In genomic region chr5:176788091-176788490, GRCh38 we compare ENCODE assay signal across 14 cellular contexts. TPM values are rescaled to one million over a fixed set of nuclear protein-coding genes. Genes with fewer than 3 reads are reported as not detected.
DNase-seq lines count a peak whose midpoint lies in the region; TF ChIP-seq lines count a peak whose summit lies in the region.
"Had no signal": no experiment of that assay in that cellular context is flagged by ENCODE, and none has a peak within 500 bp of the region (broad histone marks: within the 10 kb centered on the region; RNA-seq: fewer than 3 reads in every experiment).

No MANE protein-coding gene starts in this region.

- TF ChIP-seq CTCF in Calu3 (IDR thresholded peaks at IDR 0.05; ENCODE audit: unreplicated experiment) (no peak), epithelial cell of esophagus (IDR thresholded peaks at IDR 0.05; ENCODE audit: insufficient read depth, low read depth, low read length, missing control alignments) (no peak)

- no peak overlapping the region for H3K23ac ChIP-seq in mesendoderm (ENCODE audit: low read length)

- H3K4me1 Mint-ChIP-seq in Calu3 (ENCODE audit: low read depth, unreplicated experiment): peaks cover 42% of the 10 kb centered on the region
- no peaks in the 10 kb centered on the region for H3K4me1 Mint-ChIP-seq in activated naive CD4-positive, alpha-beta T cell treated with anti-CD3 and anti-CD28 coated beads, Interleukin-2, amount 10 ng/mL, durations not matched to agents 7 days and 5 days

- no peak overlapping the region for H2BK5ac ChIP-seq in mesendoderm (ENCODE audit: low read length)

- no peak overlapping the region for H4K5ac ChIP-seq in mesendoderm (ENCODE audit: low read length)

- no peak overlapping the region for H3K56ac ChIP-seq in mesendoderm (ENCODE audit: low read length)

- DNase-seq in Calu3 (peak; percentile 47), H7 (peak; percentile 54), epithelial cell of esophagus (ENCODE audit: low read depth) (peak; percentile 37), mesendoderm (peak; percentile 50), HuH-7.5 (ENCODE audit: low spot score) (no peak), caudate nucleus (lab: John Stamatoyannopoulos, UW) (no peak), SJCRH30 (no peak)
- DNase-seq in activated naive CD4-positive, alpha-beta T cell treated with anti-CD3 and anti-CD28 coated beads, Interleukin-2, amount 10 ng/mL, durations not matched to agents 7 days and 5 days: no peak
- DNase-seq: ACHN; CD4-positive, CD25-positive, alpha-beta regulatory T cell; DMS79; GM23248 had no signal

- no peak overlapping the region for H3K18ac ChIP-seq in mesendoderm (ENCODE audit: low read length)

- intact Hi-C loops in Calu3 (cut with micrococcal nuclease; ENCODE audit: unreplicated experiment): no loop called here

- H3K4me3 Mint-ChIP-seq in Calu3 (ENCODE audit: low read depth, unreplicated experiment): no peak overlapping the region
- no peak overlapping the region for H3K4me3 Mint-ChIP-seq in activated naive CD4-positive, alpha-beta T cell treated with anti-CD3 and anti-CD28 coated beads, Interleukin-2, amount 10 ng/mL, durations not matched to agents 7 days and 5 days
- H3K4me3 Mint-ChIP-seq: CD4-positive, CD25-positive, alpha-beta regulatory T cell had no signal

- peaks cover 16% of the 10 kb centered on the region for H3K4me1 ChIP-seq in mesendoderm (ENCODE audit: control insufficient read depth, low read depth, low read length)
- no peaks in the 10 kb centered on the region for H3K4me1 ChIP-seq in SJCRH30
- H3K4me1 ChIP-seq: HAP-1 had no signal

- no peaks in the 10 kb centered on the region for H3K9me3 ChIP-seq in SJCRH30 (replicated peaks)
- H3K9me3 ChIP-seq: BLaER1 treated with 17β-estradiol and CSF1 and Interleukin-3, amounts not matched to agents 10 nM and 100 nM; HAP-1 had no signal

- H3K4ac ChIP-seq in mesendoderm (ENCODE audit: low read depth, low read length): no peak overlapping the region

- no peaks in the 10 kb centered on the region for H3K36me3 Mint-ChIP-seq in Calu3 (ENCODE audit: insufficient read depth, unreplicated experiment)
- H3K36me3 Mint-ChIP-seq in activated naive CD4-positive, alpha-beta T cell treated with anti-CD3 and anti-CD28 coated beads, Interleukin-2, amount 10 ng/mL, durations not matched to agents 7 days and 5 days: no peaks in the 10 kb centered on the region
- H3K36me3 Mint-ChIP-seq: CD4-positive, CD25-positive, alpha-beta regulatory T cell had no signal

- no peak overlapping the region for H2BK120ac ChIP-seq in mesendoderm (ENCODE audit: low read depth, low read length)

- H3K79me1 ChIP-seq in mesendoderm (ENCODE audit: low read length): no peaks in the 10 kb centered on the region

- no peak overlapping the region for H3K9ac ChIP-seq in mesendoderm (ENCODE audit: low read length)
- H3K9ac ChIP-seq: BLaER1 treated with 17β-estradiol and CSF1 and Interleukin-3, amounts not matched to agents 10 nM and 100 nM; GM23248 had no signal

- no peak overlapping the region for H3K4me2 ChIP-seq in mesendoderm (ENCODE audit: low read length)

- peak overlapping the region; percentile 3 for H3K27ac Mint-ChIP-seq in Calu3 (ENCODE audit: unreplicated experiment)
- no peak overlapping the region for H3K27ac Mint-ChIP-seq in activated naive CD4-positive, alpha-beta T cell treated with anti-CD3 and anti-CD28 coated beads, Interleukin-2, amount 10 ng/mL, durations not matched to agents 7 days and 5 days
- H3K27ac Mint-ChIP-seq: CD4-positive, CD25-positive, alpha-beta regulatory T cell had no signal

- H3K79me2 ChIP-seq in mesendoderm (ENCODE audit: control insufficient read depth, insufficient read depth, low read length): no peaks in the 10 kb centered on the region

- no peak overlapping the region for H3K4me3 ChIP-seq in H7 (ENCODE audit: insufficient read depth, low read depth, low read length)
- H3K4me3 ChIP-seq in epithelial cell of esophagus (ENCODE audit: low read length): no peak overlapping the region
- no peak overlapping the region for H3K4me3 ChIP-seq in mesendoderm (ENCODE audit: low read length)
- no peak overlapping the region for H3K4me3 ChIP-seq in SJCRH30
- H3K4me3 ChIP-seq: BLaER1 treated with 17β-estradiol and CSF1 and Interleukin-3, amounts not matched to agents 10 nM and 100 nM; GM23248; HAP-1 had no signal

- H3K27ac ChIP-seq in mesendoderm (ENCODE audit: low read depth, low read length) (no peak overlapping the region), caudate nucleus (ENCODE audit: low read depth, low read length) (no peak overlapping the region), SJCRH30 (no peak overlapping the region)
- H3K27ac ChIP-seq: BLaER1 treated with 17β-estradiol and CSF1 and Interleukin-3, amounts not matched to agents 10 nM and 100 nM; GM23248 had no signal

- no TSS peak for BruUV-seq in Calu3 (replicated peaks; lab: Mats Ljungman, UMichigan)

- H3K9me3 Mint-ChIP-seq in Calu3 (ENCODE audit: low read depth, unreplicated experiment): no peaks in the 10 kb centered on the region
- no peaks in the 10 kb centered on the region for H3K9me3 Mint-ChIP-seq in activated naive CD4-positive, alpha-beta T cell treated with anti-CD3 and anti-CD28 coated beads, Interleukin-2, amount 10 ng/mL, durations not matched to agents 7 days and 5 days

- H3K36me3 ChIP-seq in H7 (replicated peaks; ENCODE audit: control insufficient read depth, insufficient read depth, low read length) (no peaks in the 10 kb centered on the region), mesendoderm (ENCODE audit: control insufficient read depth, insufficient read depth, low read length) (no peaks in the 10 kb centered on the region), SJCRH30 (no peaks in the 10 kb centered on the region)
- H3K36me3 ChIP-seq: BLaER1 treated with 17β-estradiol and CSF1 and Interleukin-3, amounts not matched to agents 10 nM and 100 nM; HAP-1 had no signal

- H3K27me3 ChIP-seq in H7 (ENCODE audit: control insufficient read depth, insufficient read depth, low read length): peaks cover 2% of the 10 kb centered on the region; the same call in 1 of the 2 replicates
- no peaks in the 10 kb centered on the region for H3K27me3 ChIP-seq in mesendoderm (ENCODE audit: insufficient read depth, low read length, poor library complexity)
- H3K27me3 ChIP-seq in SJCRH30: peaks cover 12% of the 10 kb centered on the region

- H3K27me3 Mint-ChIP-seq in Calu3 (ENCODE audit: unreplicated experiment): no peaks in the 10 kb centered on the region
- H3K27me3 Mint-ChIP-seq in activated naive CD4-positive, alpha-beta T cell treated with anti-CD3 and anti-CD28 coated beads, Interleukin-2, amount 10 ng/mL, durations not matched to agents 7 days and 5 days: peaks cover 90% of the 10 kb centered on the region

- no peak overlapping the region for H2BK15ac ChIP-seq in mesendoderm (replicated peaks; ENCODE audit: low read depth)

- CTCF ChIA-PET in Calu3 (lab: Charles Lee): interaction anchor here (1.2 kb wide), 1 partner anchor 12 kb away, joined by 3 read pairs; no protein-coding TSS in a partner anchor
- CTCF ChIA-PET in activated naive CD4-positive, alpha-beta T cell treated with anti-CD3 and anti-CD28 coated beads, Interleukin-2, amount 10 ng/mL, durations not matched to agents 7 days and 5 days (lab: Charles Lee): no interaction called here

- no peak overlapping the region for H2AK5ac ChIP-seq in mesendoderm (ENCODE audit: low read length)

- no CpG with 5 or more reads among the region's 7 CpGs for WGBS in mesendoderm (ENCODE audit: extremely low coverage, insufficient coverage, low lambda C conversion rate)

- H4K8ac ChIP-seq in mesendoderm (ENCODE audit: low read depth, low read length): no peak overlapping the region

RNA-seq across cellular contexts. Expression of gene UNC5A, which starts 22.3 kb away (rescaled TPM):
- 19.5 and 20.2 TPM in 2 replicates for total RNA-seq in Calu3 (2022)
- total RNA-seq in H7 (2014; rRNA removed; shearing (Covaris generic)): 3.7 and 4.6 TPM in 2 replicates
- polyA plus RNA-seq in mesendoderm (2013, experiment 1 of 2): 0.21 TPM
- polyA plus RNA-seq in mesendoderm (2013, experiment 2 of 2): 0.17 TPM
- total RNA-seq in SJCRH30 (2014; rRNA removed; shearing (Covaris generic)): 0.18 and 0.20 TPM in 2 replicates
- total RNA-seq: CD4-positive, CD25-positive, alpha-beta regulatory T cell; GM23248 had no signal
- polyA plus RNA-seq: CD4-positive, CD25-positive, alpha-beta regulatory T cell; GM23248 had no signal

Comparison
In these comparisons a context has a peak if more than half of its experiments do, and no peak if none do; other contexts are left out.
1. DNase-seq: peak in Calu3 (single experiment), H7 (single experiment), epithelial cell of esophagus (single experiment) and mesendoderm (single experiment); none in HuH-7.5 (single experiment), caudate nucleus (0 of 61), activated naive CD4-positive, alpha-beta T cell treated with anti-CD3 and anti-CD28 coated beads, Interleukin-2, amount 10 ng/mL, durations not matched to agents 7 days and 5 days (single experiment) and SJCRH30 (0 of 2).